ENCODE assay signal across 8 cellular contexts in genomic region chr1:1397839-1398523, GRCh38. TPM values are rescaled to one million over a fixed set of nuclear protein-coding genes. Genes with fewer than 3 reads are reported as not detected.
DNase-seq lines count a peak whose midpoint lies in the region; ATAC-seq lines count a peak whose summit lies in the region.

No MANE protein-coding gene starts in this region.

- DNase-seq in activated T-cell treated with anti-CD3 and anti-CD28 coated beads, Interleukin-2, amount 50 U/mL, for 72 hours = no peak
- DNase-seq in activated T-cell treated with anti-CD3 and anti-CD28 coated beads for 4 hours (no peak), DMS 273 treated with DMSO at 0.1 percent for 48 hours (lab: John Stamatoyannopoulos, UW) (no peak), mesenteric fat pad (ENCODE audit: low spot score) (no peak)
- DNase-seq in activated T-helper 1 cell treated with anti-CD3 and anti-CD28 coated beads, Interleukin-12 subunit alpha, Interleukin-12 subunit beta, Interleukin-2, Interleukin-4 antibody, amounts not matched to agents 30 ng/mL and 10 ng/mL and 1 ng/mL, durations not matched to agents 14 hours and 24 hours and 36 hours (ENCODE audit: low spot score) = no peak

- no peak overlapping the region for H3K27ac ChIP-seq in iPS-20b (ENCODE audit: low read length)
- H3K27ac ChIP-seq in thymus (ENCODE audit: low read depth) = no peak overlapping the region

- H3K9me3 ChIP-seq in iPS-20b (ENCODE audit: insufficient read depth, low read depth, low read length) = no peaks in the 10 kb centered on the region
- H3K9me3 ChIP-seq in thymus (ENCODE audit: control insufficient read depth) = peaks cover 1% of the 10 kb centered on the region

- H3K9me3 Mint-ChIP-seq in activated T-cell treated with anti-CD3 and anti-CD28 coated beads, Interleukin-2, amount 50 U/mL, for 72 hours = no peaks in the 10 kb centered on the region
- H3K9me3 Mint-ChIP-seq in activated T-helper 1 cell treated with anti-CD3 and anti-CD28 coated beads, Interleukin-12 subunit alpha, Interleukin-12 subunit beta, Interleukin-2, Interleukin-4 antibody, amounts not matched to agents 30 ng/mL and 10 ng/mL and 1 ng/mL, durations not matched to agents 14 hours and 24 hours and 36 hours = no peaks in the 10 kb centered on the region

- H3K27ac Mint-ChIP-seq in activated T-cell treated with anti-CD3 and anti-CD28 coated beads, Interleukin-2, amount 50 U/mL, for 72 hours = peak overlapping the region; percentile 89
- H3K27ac Mint-ChIP-seq in activated T-helper 1 cell treated with anti-CD3 and anti-CD28 coated beads, Interleukin-12 subunit alpha, Interleukin-12 subunit beta, Interleukin-2, Interleukin-4 antibody, amounts not matched to agents 30 ng/mL and 10 ng/mL and 1 ng/mL, durations not matched to agents 14 hours and 24 hours and 36 hours = peak overlapping the region; percentile 76

- peaks cover 16 to 36% of the 10 kb centered on the region in 2 donors for H3K36me3 Mint-ChIP-seq in activated T-cell treated with anti-CD3 and anti-CD28 coated beads, Interleukin-2, amount 50 U/mL, for 72 hours (ENCODE audit: insufficient read depth in 2 of 2)
- peaks cover 50% of the 10 kb centered on the region for H3K36me3 Mint-ChIP-seq in activated T-helper 1 cell treated with anti-CD3 and anti-CD28 coated beads, Interleukin-12 subunit alpha, Interleukin-12 subunit beta, Interleukin-2, Interleukin-4 antibody, amounts not matched to agents 30 ng/mL and 10 ng/mL and 1 ng/mL, durations not matched to agents 14 hours and 24 hours and 36 hours (ENCODE audit: low read depth)

- H3K9ac ChIP-seq in iPS-20b (ENCODE audit: low read depth, low read length) = peak overlapping the region; percentile 97

- no peaks in the 10 kb centered on the region for H3K27me3 ChIP-seq in iPS-20b (ENCODE audit: insufficient read depth, low read length)
- no peaks in the 10 kb centered on the region for H3K27me3 ChIP-seq in thymus (ENCODE audit: control insufficient read depth, insufficient read depth)

- H3K4me3 Mint-ChIP-seq in activated T-cell treated with anti-CD3 and anti-CD28 coated beads, Interleukin-2, amount 50 U/mL, for 72 hours = peak overlapping the region; percentile 92 to 97
- peak overlapping the region; percentile 95 for H3K4me3 Mint-ChIP-seq in activated T-helper 1 cell treated with anti-CD3 and anti-CD28 coated beads, Interleukin-12 subunit alpha, Interleukin-12 subunit beta, Interleukin-2, Interleukin-4 antibody, amounts not matched to agents 30 ng/mL and 10 ng/mL and 1 ng/mL, durations not matched to agents 14 hours and 24 hours and 36 hours

- H3K36me3 ChIP-seq in iPS-20b (ENCODE audit: insufficient read depth, low read depth, low read length) (peaks cover 75% of the 10 kb centered on the region), thymus (ENCODE audit: control insufficient read depth, insufficient read depth) (peaks cover 66% of the 10 kb centered on the region)

- no peaks in the 10 kb centered on the region for H3K27me3 Mint-ChIP-seq in activated T-cell treated with anti-CD3 and anti-CD28 coated beads, Interleukin-2, amount 50 U/mL, for 72 hours (ENCODE audit: low read depth)
- no peaks in the 10 kb centered on the region for H3K27me3 Mint-ChIP-seq in activated T-helper 1 cell treated with anti-CD3 and anti-CD28 coated beads, Interleukin-12 subunit alpha, Interleukin-12 subunit beta, Interleukin-2, Interleukin-4 antibody, amounts not matched to agents 30 ng/mL and 10 ng/mL and 1 ng/mL, durations not matched to agents 14 hours and 24 hours and 36 hours (ENCODE audit: insufficient read depth)

- intact Hi-C loops in activated T-helper 1 cell treated with anti-CD3 and anti-CD28 coated beads, Interleukin-12 subunit alpha, Interleukin-12 subunit beta, Interleukin-2, Interleukin-4 antibody, amounts not matched to agents 30 ng/mL and 10 ng/mL and 1 ng/mL, durations not matched to agents 14 hours and 24 hours and 36 hours (cut with micrococcal nuclease) = loop anchor here (2.0 to 5.0 kb wide), 4 partner anchors 43 to 327 kb away; partner anchors contain the start of genes ACAP3, ATAD3B, CDK11A and PUSL1

- WGBS in thymus = 76% methylated on average over 19 of the region's 19 CpGs

- peak overlapping the region; percentile 99 for H3K4me3 ChIP-seq in iPS-20b (ENCODE audit: low read length)
- peak overlapping the region; percentile 97 for H3K4me3 ChIP-seq in thymus (ENCODE audit: low read length)

- H3K4me1 ChIP-seq in iPS-20b (ENCODE audit: insufficient read depth, low read length) (peaks cover 11% of the 10 kb centered on the region), thymus (ENCODE audit: control insufficient read depth, insufficient read depth, low read length) (peaks cover 18% of the 10 kb centered on the region)

- no peak for ATAC-seq in activated T-cell treated with anti-CD3 and anti-CD28 coated beads, Interleukin-2, amount 50 U/mL, for 72 hours (replicated peaks in 1 of 2)
- no peak for ATAC-seq in HG03039 (IDR thresholded peaks at IDR 0.05; ENCODE audit: unreplicated experiment)

- H3K4me1 Mint-ChIP-seq in activated T-cell treated with anti-CD3 and anti-CD28 coated beads, Interleukin-2, amount 50 U/mL, for 72 hours (ENCODE audit: low read depth) = peaks cover 57% of the 10 kb centered on the region
- peaks cover 43% of the 10 kb centered on the region for H3K4me1 Mint-ChIP-seq in activated T-helper 1 cell treated with anti-CD3 and anti-CD28 coated beads, Interleukin-12 subunit alpha, Interleukin-12 subunit beta, Interleukin-2, Interleukin-4 antibody, amounts not matched to agents 30 ng/mL and 10 ng/mL and 1 ng/mL, durations not matched to agents 14 hours and 24 hours and 36 hours (ENCODE audit: low read depth)

RNA-seq across cellular contexts. Expression of gene CCNL2, which starts 1.2 kb away (rescaled TPM):
- total RNA-seq in activated T-cell treated with anti-CD3 and anti-CD28 coated beads, Interleukin-2, amount 50 U/mL, for 72 hours = 100 to 1,000 TPM; 166 to 180 TPM
- 138 and 139 TPM in 2 replicates for total RNA-seq in activated T-helper 1 cell treated with anti-CD3 and anti-CD28 coated beads, Interleukin-12 subunit alpha, Interleukin-12 subunit beta, Interleukin-2, Interleukin-4 antibody, amounts not matched to agents 30 ng/mL and 10 ng/mL and 1 ng/mL, durations not matched to agents 14 hours and 24 hours and 36 hours
- 340 TPM for polyA plus RNA-seq in thymus
- 162 TPM for total RNA-seq in mesenteric fat pad

RNA-seq across cellular contexts. Expression of gene MRPL20, which starts 9.1 kb away (rescaled TPM):
- total RNA-seq in activated T-cell treated with anti-CD3 and anti-CD28 coated beads, Interleukin-2, amount 50 U/mL, for 72 hours = 10 to 100 TPM; 74.9 to 77.5 TPM
- total RNA-seq in activated T-helper 1 cell treated with anti-CD3 and anti-CD28 coated beads, Interleukin-12 subunit alpha, Interleukin-12 subunit beta, Interleukin-2, Interleukin-4 antibody, amounts not matched to agents 30 ng/mL and 10 ng/mL and 1 ng/mL, durations not matched to agents 14 hours and 24 hours and 36 hours = 184 and 205 TPM in 2 replicates
- 140 TPM for polyA plus RNA-seq in thymus
- 122 TPM for total RNA-seq in mesenteric fat pad

RNA-seq across cellular contexts. Expression of gene AURKAIP1, which starts 23.0 kb away (rescaled TPM):
- total RNA-seq in activated T-cell treated with anti-CD3 and anti-CD28 coated beads, Interleukin-2, amount 50 U/mL, for 72 hours = 10 to 100 TPM; 92.4 to 97.7 TPM
- 147 and 148 TPM in 2 replicates for total RNA-seq in activated T-helper 1 cell treated with anti-CD3 and anti-CD28 coated beads, Interleukin-12 subunit alpha, Interleukin-12 subunit beta, Interleukin-2, Interleukin-4 antibody, amounts not matched to agents 30 ng/mL and 10 ng/mL and 1 ng/mL, durations not matched to agents 14 hours and 24 hours and 36 hours
- polyA plus RNA-seq in thymus = 116 TPM
- total RNA-seq in mesenteric fat pad = 120 TPM

RNA-seq across cellular contexts. Expression of gene ANKRD65, which starts 23.1 kb away (rescaled TPM):
- under 1 TPM in 1 of 2 donors, not detected in 1; 0.17 TPM for total RNA-seq in activated T-cell treated with anti-CD3 and anti-CD28 coated beads, Interleukin-2, amount 50 U/mL, for 72 hours
- 0.10 TPM in 1 of 2 replicates, not detected in the other for total RNA-seq in activated T-helper 1 cell treated with anti-CD3 and anti-CD28 coated beads, Interleukin-12 subunit alpha, Interleukin-12 subunit beta, Interleukin-2, Interleukin-4 antibody, amounts not matched to agents 30 ng/mL and 10 ng/mL and 1 ng/mL, durations not matched to agents 14 hours and 24 hours and 36 hours
- polyA plus RNA-seq in thymus = 16.0 TPM
- total RNA-seq in mesenteric fat pad = 4.1 TPM

RNA-seq across cellular contexts. Expression of gene VWA1, which starts 37.5 kb away (rescaled TPM):
- total RNA-seq in activated T-cell treated with anti-CD3 and anti-CD28 coated beads, Interleukin-2, amount 50 U/mL, for 72 hours = 1 to 10 TPM in 1 of 2 donors, under 1 TPM in 1; 0.94 to 1.4 TPM
- 5.5 and 5.8 TPM in 2 replicates for total RNA-seq in activated T-helper 1 cell treated with anti-CD3 and anti-CD28 coated beads, Interleukin-12 subunit alpha, Interleukin-12 subunit beta, Interleukin-2, Interleukin-4 antibody, amounts not matched to agents 30 ng/mL and 10 ng/mL and 1 ng/mL, durations not matched to agents 14 hours and 24 hours and 36 hours
- 16.8 TPM for polyA plus RNA-seq in thymus
- total RNA-seq in mesenteric fat pad = 41.1 TPM
